8 cellular contexts compared by ENCODE assay signal in the genomic region with DNA sequence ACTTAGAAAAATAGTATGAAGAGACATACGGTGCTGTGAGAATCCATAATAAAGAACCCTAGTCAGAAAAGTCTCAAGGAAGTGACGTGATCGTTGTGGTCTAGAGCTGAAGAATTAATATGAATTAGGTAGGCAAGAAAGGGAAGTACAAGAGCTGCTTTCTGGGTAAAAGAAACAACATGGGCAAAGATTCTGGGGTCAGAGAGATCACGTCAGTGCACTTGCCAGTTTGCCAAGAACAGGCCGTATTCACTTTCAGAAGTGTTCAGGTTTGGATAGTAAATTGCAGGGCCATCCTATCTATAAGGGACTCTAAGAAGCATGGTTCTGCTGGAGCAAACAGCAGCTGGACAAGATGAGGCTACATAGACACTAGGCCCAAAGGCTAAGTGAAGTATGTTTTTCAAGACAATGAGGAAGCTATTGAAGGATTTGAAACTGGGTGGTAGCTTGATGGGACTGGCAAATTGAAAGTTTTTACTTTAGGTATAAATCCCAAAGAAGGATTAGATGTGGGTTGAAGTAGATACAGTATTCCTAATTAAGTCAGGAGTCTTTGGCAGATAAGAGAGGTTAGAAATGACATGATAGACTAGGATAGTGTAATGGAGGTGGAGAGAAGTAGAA. TPM values are rescaled to one million over a fixed set of nuclear protein-coding genes. Genes with fewer than 3 reads are reported as not detected.
A peak's percentile ranks its signal among the peaks of the same experiment; 100 is the strongest.
DNase-seq lines count a peak whose midpoint lies in the region; ATAC-seq and TF ChIP-seq lines count a peak whose summit lies in the region.

No MANE protein-coding gene starts in this region.

- H3K4me3 Mint-ChIP-seq in WTC11, result no peak overlapping the region

- CTCF ChIA-PET in WTC11 (lab: Charles Lee), result interaction anchor here (0.6 to 1.0 kb wide), 2 partner anchors 22 to 127 kb away, joined by 3 read pairs; no protein-coding TSS in a partner anchor

- intact Hi-C loops in Right ventricle myocardium superior (cut with DNase I), result no loop called here

- H3K9me3 Mint-ChIP-seq in WTC11, result no peaks in the 10 kb centered on the region

- H3K27me3 Mint-ChIP-seq in WTC11 (ENCODE audit: low read depth), result no peaks in the 10 kb centered on the region

- DNase-seq in cardiac muscle cell (ENCODE audit: low read depth in 1 of 2, low spot score in 1 of 2) (no peak), Right ventricle myocardium superior (no peak), WTC11 (ENCODE audit: low spot score) (no peak), MG63 (no peak), A172 (ENCODE audit: low spot score) (no peak), NCI-H774 (lab: John Stamatoyannopoulos, UW) (no peak)
- peak; percentile 39 for DNase-seq in stimulated activated CD8-positive, alpha-beta memory T cell treated with anti-CD3 and anti-CD28 coated beads, Interleukin-4, amount 100 ng/mL, for 48 hours

- TF ChIP-seq CTCF in cardiac muscle cell (IDR thresholded peaks at IDR 0.05; ENCODE audit: low read depth, low read length) (no peak), WTC11 (IDR thresholded peaks at IDR 0.05) (no peak)

- H3K27ac ChIP-seq in cardiac muscle cell, result peak overlapping the region; percentile 16

- H3K4me3 ChIP-seq in cardiac muscle cell (no peak overlapping the region), MG63 (no peak overlapping the region)

- H3K4me1 Mint-ChIP-seq in WTC11, result peaks cover 27% of the 10 kb centered on the region

- no peak for ATAC-seq in Right ventricle myocardium superior (ENCODE audit: poor library complexity)
- ATAC-seq in HG03060 (IDR thresholded peaks at IDR 0.05; ENCODE audit: low read depth, unreplicated experiment), result peak; percentile 29
- ATAC-seq in WTC11, result no peak

- POLR2A ChIA-PET in WTC11 (lab: Charles Lee), result no interaction called here

- H3K9me3 ChIP-seq in cardiac muscle cell (ENCODE audit: low read depth), result no peaks in the 10 kb centered on the region
- no peaks in the 10 kb centered on the region for H3K9me3 ChIP-seq in MG63

- no peaks in the 10 kb centered on the region for H3K36me3 Mint-ChIP-seq in WTC11

- H3K36me3 ChIP-seq in cardiac muscle cell, result no peaks in the 10 kb centered on the region
- peaks cover 12% of the 10 kb centered on the region for H3K36me3 ChIP-seq in MG63

- no peaks in the 10 kb centered on the region for H3K27me3 ChIP-seq in cardiac muscle cell
- no peaks in the 10 kb centered on the region for H3K27me3 ChIP-seq in MG63

- H3K27ac Mint-ChIP-seq in WTC11, result peak overlapping the region; percentile 80; the same call in 1 of the 2 replicates

- H3K4me1 ChIP-seq in cardiac muscle cell (ENCODE audit: low read depth), result peaks cover 18% of the 10 kb centered on the region

TF ChIP-seq in WTC11, 78 proteins besides CTCF, POLR2A, EP300 and RAD21:
- TF ChIP-seq, protein P1, sequence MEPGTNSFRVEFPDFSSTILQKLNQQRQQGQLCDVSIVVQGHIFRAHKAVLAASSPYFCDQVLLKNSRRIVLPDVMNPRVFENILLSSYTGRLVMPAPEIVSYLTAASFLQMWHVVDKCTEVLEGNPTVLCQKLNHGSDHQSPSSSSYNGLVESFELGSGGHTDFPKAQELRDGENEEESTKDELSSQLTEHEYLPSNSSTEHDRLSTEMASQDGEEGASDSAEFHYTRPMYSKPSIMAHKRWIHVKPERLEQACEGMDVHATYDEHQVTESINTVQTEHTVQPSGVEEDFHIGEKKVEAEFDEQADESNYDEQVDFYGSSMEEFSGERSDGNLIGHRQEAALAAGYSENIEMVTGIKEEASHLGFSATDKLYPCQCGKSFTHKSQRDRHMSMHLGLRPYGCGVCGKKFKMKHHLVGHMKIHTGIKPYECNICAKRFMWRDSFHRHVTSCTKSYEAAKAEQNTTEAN (CRISPR knock-in tag; IDR thresholded peaks at IDR 0.05), result no peak
- TF ChIP-seq, protein P2, sequence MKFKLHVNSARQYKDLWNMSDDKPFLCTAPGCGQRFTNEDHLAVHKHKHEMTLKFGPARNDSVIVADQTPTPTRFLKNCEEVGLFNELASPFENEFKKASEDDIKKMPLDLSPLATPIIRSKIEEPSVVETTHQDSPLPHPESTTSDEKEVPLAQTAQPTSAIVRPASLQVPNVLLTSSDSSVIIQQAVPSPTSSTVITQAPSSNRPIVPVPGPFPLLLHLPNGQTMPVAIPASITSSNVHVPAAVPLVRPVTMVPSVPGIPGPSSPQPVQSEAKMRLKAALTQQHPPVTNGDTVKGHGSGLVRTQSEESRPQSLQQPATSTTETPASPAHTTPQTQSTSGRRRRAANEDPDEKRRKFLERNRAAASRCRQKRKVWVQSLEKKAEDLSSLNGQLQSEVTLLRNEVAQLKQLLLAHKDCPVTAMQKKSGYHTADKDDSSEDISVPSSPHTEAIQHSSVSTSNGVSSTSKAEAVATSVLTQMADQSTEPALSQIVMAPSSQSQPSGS (CRISPR knock-in tag; IDR thresholded peaks at IDR 0.05; ENCODE audit: borderline replicate concordance, low read depth), result no peak
- TF ChIP-seq GRHL2 (CRISPR knock-in tag; IDR thresholded peaks at IDR 0.05; ENCODE audit: insufficient replicate concordance, severe bottlenecking) (no peak), CREM (CRISPR knock-in tag; IDR thresholded peaks at IDR 0.05) (no peak), HMGA2 (CRISPR knock-in tag; IDR thresholded peaks at IDR 0.05) (no peak), TEAD1 (CRISPR knock-in tag; IDR thresholded peaks at IDR 0.05) (no peak), SMAD3 (CRISPR knock-in tag; IDR thresholded peaks at IDR 0.05; ENCODE audit: borderline replicate concordance) (no peak), ELF4 (CRISPR knock-in tag; IDR thresholded peaks at IDR 0.05; ENCODE audit: low read depth) (no peak), ATF3 (CRISPR knock-in tag; conservative IDR thresholded peaks at IDR 0.05) (no peak), NR1H2 (CRISPR knock-in tag; IDR thresholded peaks at IDR 0.05) (no peak), ZBTB21 (CRISPR knock-in tag; IDR thresholded peaks at IDR 0.05; ENCODE audit: borderline replicate concordance) (no peak)
- TF ChIP-seq, protein P3, sequence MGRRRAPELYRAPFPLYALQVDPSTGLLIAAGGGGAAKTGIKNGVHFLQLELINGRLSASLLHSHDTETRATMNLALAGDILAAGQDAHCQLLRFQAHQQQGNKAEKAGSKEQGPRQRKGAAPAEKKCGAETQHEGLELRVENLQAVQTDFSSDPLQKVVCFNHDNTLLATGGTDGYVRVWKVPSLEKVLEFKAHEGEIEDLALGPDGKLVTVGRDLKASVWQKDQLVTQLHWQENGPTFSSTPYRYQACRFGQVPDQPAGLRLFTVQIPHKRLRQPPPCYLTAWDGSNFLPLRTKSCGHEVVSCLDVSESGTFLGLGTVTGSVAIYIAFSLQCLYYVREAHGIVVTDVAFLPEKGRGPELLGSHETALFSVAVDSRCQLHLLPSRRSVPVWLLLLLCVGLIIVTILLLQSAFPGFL (CRISPR knock-in tag; IDR thresholded peaks at IDR 0.05; ENCODE audit: borderline replicate concordance), result no peak
- TF ChIP-seq, protein P4, sequence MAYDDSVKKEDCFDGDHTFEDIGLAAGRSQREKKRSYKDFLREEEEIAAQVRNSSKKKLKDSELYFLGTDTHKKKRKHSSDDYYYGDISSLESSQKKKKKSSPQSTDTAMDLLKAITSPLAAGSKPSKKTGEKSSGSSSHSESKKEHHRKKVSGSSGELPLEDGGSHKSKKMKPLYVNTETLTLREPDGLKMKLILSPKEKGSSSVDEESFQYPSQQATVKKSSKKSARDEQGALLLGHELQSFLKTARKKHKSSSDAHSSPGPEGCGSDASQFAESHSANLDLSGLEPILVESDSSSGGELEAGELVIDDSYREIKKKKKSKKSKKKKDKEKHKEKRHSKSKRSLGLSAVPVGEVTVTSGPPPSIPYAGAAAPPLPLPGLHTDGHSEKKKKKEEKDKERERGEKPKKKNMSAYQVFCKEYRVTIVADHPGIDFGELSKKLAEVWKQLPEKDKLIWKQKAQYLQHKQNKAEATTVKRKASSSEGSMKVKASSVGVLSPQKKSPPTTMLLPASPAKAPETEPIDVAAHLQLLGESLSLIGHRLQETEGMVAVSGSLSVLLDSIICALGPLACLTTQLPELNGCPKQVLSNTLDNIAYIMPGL (CRISPR knock-in tag; IDR thresholded peaks at IDR 0.05), result no peak
- TF ChIP-seq, protein P5, sequence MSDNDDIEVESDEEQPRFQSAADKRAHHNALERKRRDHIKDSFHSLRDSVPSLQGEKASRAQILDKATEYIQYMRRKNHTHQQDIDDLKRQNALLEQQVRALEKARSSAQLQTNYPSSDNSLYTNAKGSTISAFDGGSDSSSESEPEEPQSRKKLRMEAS (CRISPR knock-in tag; IDR thresholded peaks at IDR 0.05), result no peak

RNA-seq across cellular contexts. Expression of gene CHD1, which starts 4.8 kb away (rescaled TPM):
- total RNA-seq in cardiac muscle cell (27.9 and 47.2 TPM in 2 replicates), Right ventricle myocardium superior (11.8 TPM), WTC11 (2021) (39.9 to 42.0 TPM (median 41.8 TPM) in 3 replicates)
- polyA plus RNA-seq in cardiac muscle cell, result 11.4 and 18.2 TPM in 2 replicates
- total RNA-seq in MG63 (2014; rRNA removed; shearing (Covaris generic); ENCODE audit: low replicate concordance), result 27.0 and 43.4 TPM in 2 replicates
- 43.5 and 55.1 TPM in 2 replicates for total RNA-seq in A172 (2014; rRNA removed; shearing (Covaris generic))
